Comparison of ENCODE assay signal across 18 cellular contexts in genomic region chr6:10609038-10609437, GRCh38.
"Had no signal": no experiment of that assay in that cellular context is flagged by ENCODE, and none has a peak within 500 bp of the region (broad histone marks: within the 10 kb centered on the region; RNA-seq: fewer than 3 reads in every experiment).

No MANE protein-coding gene starts in this region.

- DNase-seq: effector memory CD4-positive, alpha-beta T cell; esophagus squamous epithelium; foreskin fibroblast; hippocampal formation; lower lobe of right lung; nephron progenitor cell; psoas muscle; retina; small intestine; stimulated activated CD4-positive, alpha-beta T cell treated with anti-CD3 and anti-CD28 coated beads, Interleukin-12 subunit alpha, Interleukin-12 subunit beta, amount 100 ng/mL, for 4 hours; stimulated activated naive CD4-positive, alpha-beta T cell; stomach; thyroid gland; upper lobe of left lung had no signal

- H3K79me2 ChIP-seq: parathyroid adenoma had no signal

- H3K27me3 ChIP-seq: esophagus squamous epithelium, stomach, thyroid gland, upper lobe of left lung, vagina had no signal

- H3K4me1 ChIP-seq: parathyroid adenoma, psoas muscle, vagina had no signal

- H3K9me3 ChIP-seq: esophagus squamous epithelium, lower lobe of right lung, psoas muscle, stomach, thyroid gland, upper lobe of left lung, vagina had no signal

- H3K27ac ChIP-seq: epithelial cell of prostate, esophagus squamous epithelium, lower lobe of right lung, parathyroid adenoma, thyroid gland, upper lobe of left lung, vagina had no signal

- ATAC-seq: lower lobe of right lung had no signal

- H2AFZ ChIP-seq: parathyroid adenoma had no signal

- H3K9ac ChIP-seq: parathyroid adenoma had no signal

- H3K4me3 ChIP-seq: esophagus squamous epithelium, lower lobe of right lung, psoas muscle, stomach, thyroid gland, upper lobe of left lung, vagina had no signal

- FAIRE-seq: endometrium, small intestine had no signal

- H3K36me3 ChIP-seq: esophagus squamous epithelium, lower lobe of right lung, stomach, thyroid gland, upper lobe of left lung, vagina had no signal
